ENCODE assay signal across 9 cellular contexts in the genomic region with DNA sequence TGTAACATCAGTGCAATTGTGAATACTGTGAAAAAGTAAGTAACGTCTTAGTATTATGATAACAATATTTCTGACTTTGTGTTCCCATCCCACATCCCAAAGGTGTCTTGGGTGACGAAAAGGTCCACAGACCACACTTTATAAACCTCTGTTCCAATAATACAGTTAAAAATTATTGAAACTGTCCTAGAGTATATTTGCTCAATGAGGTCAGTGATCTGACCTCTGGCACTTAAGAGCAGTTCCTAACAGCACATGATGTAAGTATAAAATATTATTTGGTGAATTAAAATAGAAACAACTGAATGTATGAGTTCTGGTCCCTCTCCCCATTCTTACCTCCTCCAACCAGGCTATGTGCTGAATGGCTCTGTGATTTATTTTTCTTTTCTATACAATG.
"Had no signal": no experiment of that assay in that cellular context is flagged by ENCODE, and none has a peak within 500 bp of the region (broad histone marks: within the 10 kb centered on the region; RNA-seq: fewer than 3 reads in every experiment).

No MANE protein-coding gene starts in this region.

- H3K4me3 ChIP-seq: GM23248, HAP-1, K562 had no signal

- H3K27ac ChIP-seq: HL-60 had no signal

- H3K36me3 ChIP-seq: HAP-1 had no signal

- H3K9ac ChIP-seq: GM23248 had no signal

- H3K27ac Mint-ChIP-seq: HFFc6 had no signal

- DNase-seq: GM23248, GOT3, H7, HFFc6, IMR-90, KG1 had no signal

- H3K9me3 ChIP-seq: HAP-1 had no signal

- H3K4me3 Mint-ChIP-seq: HFFc6 had no signal
